Comparison of ENCODE assay signal across 27 cellular contexts in the genomic region with DNA sequence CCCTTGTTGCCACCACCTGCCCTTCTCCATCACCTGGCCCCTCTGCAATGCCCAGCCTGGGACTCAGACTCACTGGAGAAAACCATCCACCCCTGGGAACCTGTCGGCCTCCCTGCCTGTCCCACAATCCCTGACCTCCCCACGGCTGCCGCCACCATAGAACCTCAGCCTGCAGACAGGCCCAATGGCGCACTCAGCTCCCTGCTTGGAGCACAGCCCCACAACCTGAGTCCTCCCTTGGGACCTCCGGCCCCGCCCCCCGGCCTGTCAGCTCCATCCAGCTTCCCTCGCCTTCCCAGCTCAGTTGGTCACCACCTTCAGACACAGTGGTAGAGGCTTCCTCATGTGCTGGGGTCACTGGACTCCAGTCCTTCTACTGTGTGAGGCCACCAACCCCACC. TPM values are rescaled to one million over a fixed set of nuclear protein-coding genes. Genes with fewer than 3 reads are reported as not detected.
DNase-seq lines count a peak whose midpoint lies in the region; ATAC-seq and TF ChIP-seq lines count a peak whose summit lies in the region.
"Had no signal": no experiment of that assay in that cellular context is flagged by ENCODE, and none has a peak within 500 bp of the region (broad histone marks: within the 10 kb centered on the region; RNA-seq: fewer than 3 reads in every experiment).

No MANE protein-coding gene starts in this region.

- TF ChIP-seq EP300 in gastroesophageal sphincter (IDR thresholded peaks at IDR 0.05), result no peak

- no peak overlapping the region for H3K23ac ChIP-seq in mesendoderm (ENCODE audit: low read length)

- H3K27ac ChIP-seq in mesendoderm (ENCODE audit: low read depth, low read length) (no peak overlapping the region), GM23248 (no peak overlapping the region), gastroesophageal sphincter (no peak overlapping the region)
- H3K27ac ChIP-seq: BLaER1, PC-9, SJSA1 had no signal

- H2BK15ac ChIP-seq in mesendoderm (replicated peaks; ENCODE audit: low read depth), result no peak overlapping the region

- peak overlapping the region; percentile 56 to 59 for H3K27ac Mint-ChIP-seq in activated naive CD4-positive, alpha-beta T cell treated with anti-CD3 and anti-CD28 coated beads, Interleukin-2, amount 50 U/mL, for 72 hours
- H3K27ac Mint-ChIP-seq in activated naive CD4-positive, alpha-beta T cell treated with anti-CD3 and anti-CD28 coated beads for 36 hours, result no peak overlapping the region
- peak overlapping the region; percentile 70 to 77 for H3K27ac Mint-ChIP-seq in effector memory CD8-positive, alpha-beta T cell
- H3K27ac Mint-ChIP-seq in stimulated activated effector memory CD8-positive, alpha-beta T cell treated with anti-CD3 and anti-CD28 coated beads, Interleukin-12 subunit alpha, Interleukin-12 subunit beta, amount 100 ng/mL, for 72 hours, result peak overlapping the region; percentile 83

- H3K4me3 Mint-ChIP-seq in activated naive CD4-positive, alpha-beta T cell treated with anti-CD3 and anti-CD28 coated beads for 36 hours, result no peak overlapping the region
- H3K4me3 Mint-ChIP-seq in effector memory CD8-positive, alpha-beta T cell, result no peak overlapping the region
- no peak overlapping the region for H3K4me3 Mint-ChIP-seq in stimulated activated effector memory CD8-positive, alpha-beta T cell treated with anti-CD3 and anti-CD28 coated beads, Interleukin-12 subunit alpha, Interleukin-12 subunit beta, amount 100 ng/mL, for 72 hours
- H3K4me3 Mint-ChIP-seq: CD8-positive, alpha-beta T cell had no signal

- intact Hi-C loops in activated naive CD4-positive, alpha-beta T cell treated with anti-CD3 and anti-CD28 coated beads for 36 hours (cut with micrococcal nuclease), result no loop called here

- H3K4me2 ChIP-seq in mesendoderm (ENCODE audit: low read length), result no peak overlapping the region
- no peak overlapping the region for H3K4me2 ChIP-seq in GM23248 (ENCODE audit: unreplicated experiment)
- H3K4me2 ChIP-seq: BLaER1, PC-9 had no signal

- no peaks in the 10 kb centered on the region for H3K36me3 ChIP-seq in mesendoderm (ENCODE audit: control insufficient read depth, insufficient read depth, low read length)
- no peaks in the 10 kb centered on the region for H3K36me3 ChIP-seq in GM23248 (ENCODE audit: low read depth)
- H3K36me3 ChIP-seq in gastroesophageal sphincter, result peaks cover 0 to 45% of the 10 kb centered on the region in 2 donors

- CTCF ChIA-PET in activated naive CD4-positive, alpha-beta T cell treated with anti-CD3 and anti-CD28 coated beads for 36 hours (lab: Charles Lee), result no interaction called here

- H3K36me3 Mint-ChIP-seq in activated naive CD4-positive, alpha-beta T cell treated with anti-CD3 and anti-CD28 coated beads, Interleukin-2, amount 50 U/mL, for 72 hours, result peaks cover 0 to 7% of the 10 kb centered on the region in 2 donors
- peaks cover 11% of the 10 kb centered on the region for H3K36me3 Mint-ChIP-seq in activated naive CD4-positive, alpha-beta T cell treated with anti-CD3 and anti-CD28 coated beads for 36 hours (ENCODE audit: low read depth)
- peaks cover 32% of the 10 kb centered on the region for H3K36me3 Mint-ChIP-seq in effector memory CD8-positive, alpha-beta T cell (ENCODE audit: insufficient read depth)
- H3K36me3 Mint-ChIP-seq in stimulated activated effector memory CD8-positive, alpha-beta T cell treated with anti-CD3 and anti-CD28 coated beads, Interleukin-12 subunit alpha, Interleukin-12 subunit beta, amount 100 ng/mL, for 72 hours, result peaks cover 53% of the 10 kb centered on the region

- no peak overlapping the region for H3K56ac ChIP-seq in mesendoderm (ENCODE audit: low read length)

- no peak overlapping the region for H3K18ac ChIP-seq in mesendoderm (ENCODE audit: low read length)

- H2AK5ac ChIP-seq in mesendoderm (ENCODE audit: low read length), result no peak overlapping the region

- no peak for DNase-seq in activated naive CD4-positive, alpha-beta T cell treated with anti-CD3 and anti-CD28 coated beads, Interleukin-2, amount 50 U/mL, for 72 hours (ENCODE audit: low spot score in 2 of 2)
- DNase-seq in activated naive CD4-positive, alpha-beta T cell treated with anti-CD3 and anti-CD28 coated beads for 36 hours, result no peak
- no peak for DNase-seq in effector memory CD8-positive, alpha-beta T cell
- DNase-seq in stimulated activated effector memory CD8-positive, alpha-beta T cell treated with anti-CD3 and anti-CD28 coated beads, Interleukin-12 subunit alpha, Interleukin-12 subunit beta, amount 100 ng/mL, for 72 hours (ENCODE audit: low spot score in 2 of 2), result no peak
- no peak for DNase-seq in mesendoderm
- DNase-seq in GM23248, result no peak
- DNase-seq: 8988T; ACHN; CD8-positive, alpha-beta T cell; DMS 273 treated with DMSO at 0.1 percent for 48 hours; DMS79; EL; GDM1; Kasumi-1; MV-4-11; NCI-H1105 treated with DMSO at 0.1 percent for 48 hours; NCI-H146; NCI-H1930; NCI-H2227 treated with DMSO at 0.1 percent for 48 hours; NCI-H526 treated with DMSO at 0.1 percent for 48 hours; PC-9; Right ventricle myocardium superior had no signal

- H4K20me1 ChIP-seq in GM23248 (ENCODE audit: insufficient read depth), result no peaks in the 10 kb centered on the region
- H4K20me1 ChIP-seq: BLaER1 had no signal

- H3K79me1 ChIP-seq in mesendoderm (ENCODE audit: low read length), result no peaks in the 10 kb centered on the region

- H3K27me3 ChIP-seq in mesendoderm (ENCODE audit: insufficient read depth, low read length, poor library complexity), result no peaks in the 10 kb centered on the region
- no peaks in the 10 kb centered on the region for H3K27me3 ChIP-seq in GM23248 (replicated peaks; ENCODE audit: insufficient read depth)
- H3K27me3 ChIP-seq in gastroesophageal sphincter, result no peaks in the 10 kb centered on the region
- H3K27me3 ChIP-seq: BLaER1, SJSA1 had no signal

- H3K9ac ChIP-seq in mesendoderm (ENCODE audit: low read length) (no peak overlapping the region), GM23248 (no peak overlapping the region)
- H3K9ac ChIP-seq: BLaER1 had no signal

- H2AFZ ChIP-seq in GM23248, result no peak overlapping the region
- H2AFZ ChIP-seq: PC-9 had no signal

- no peak overlapping the region for H3K4ac ChIP-seq in mesendoderm (ENCODE audit: low read depth, low read length)

- no peaks in the 10 kb centered on the region for H3K9me2 ChIP-seq in GM23248 (ENCODE audit: insufficient read depth)

- H3K79me2 ChIP-seq in mesendoderm (ENCODE audit: control insufficient read depth, insufficient read depth, low read length) (no peaks in the 10 kb centered on the region), GM23248 (ENCODE audit: insufficient read depth) (no peaks in the 10 kb centered on the region)

- no peaks in the 10 kb centered on the region for H3K4me1 ChIP-seq in mesendoderm (ENCODE audit: control insufficient read depth, low read depth, low read length)
- H3K4me1 ChIP-seq in GM23248 (ENCODE audit: insufficient read depth), result no peaks in the 10 kb centered on the region
- H3K4me1 ChIP-seq in gastroesophageal sphincter, result no peaks in the 10 kb centered on the region
- H3K4me1 ChIP-seq: BLaER1, SJSA1 had no signal

- TF ChIP-seq POLR2A in GM19193 (IDR thresholded peaks at IDR 0.05; ENCODE audit: extremely low read depth, insufficient read depth, insufficient read length), result peak; percentile 10
- TF ChIP-seq POLR2A in gastroesophageal sphincter (IDR thresholded peaks at IDR 0.05), result no peak

- H3K4me3 ChIP-seq in mesendoderm (ENCODE audit: low read length) (no peak overlapping the region), GM23248 (no peak overlapping the region), gastroesophageal sphincter (no peak overlapping the region)
- H3K4me3 ChIP-seq: BLaER1, GM12878, PC-9, SJSA1 had no signal

- no peaks in the 10 kb centered on the region for H3K9me3 Mint-ChIP-seq in activated naive CD4-positive, alpha-beta T cell treated with anti-CD3 and anti-CD28 coated beads, Interleukin-2, amount 50 U/mL, for 72 hours
- no peaks in the 10 kb centered on the region for H3K9me3 Mint-ChIP-seq in activated naive CD4-positive, alpha-beta T cell treated with anti-CD3 and anti-CD28 coated beads for 36 hours
- no peaks in the 10 kb centered on the region for H3K9me3 Mint-ChIP-seq in effector memory CD8-positive, alpha-beta T cell
- H3K9me3 Mint-ChIP-seq in stimulated activated effector memory CD8-positive, alpha-beta T cell treated with anti-CD3 and anti-CD28 coated beads, Interleukin-12 subunit alpha, Interleukin-12 subunit beta, amount 100 ng/mL, for 72 hours, result no peaks in the 10 kb centered on the region
- H3K9me3 Mint-ChIP-seq: CD8-positive, alpha-beta T cell had no signal

- no peak overlapping the region for H4K8ac ChIP-seq in mesendoderm (ENCODE audit: low read depth, low read length)

- in situ Hi-C loops in GM23248 (cut with MboI), result loop anchor here (25.0 kb wide), 1 partner anchor 534 kb away; a partner anchor contains a TSS

- H3K4me1 Mint-ChIP-seq in activated naive CD4-positive, alpha-beta T cell treated with anti-CD3 and anti-CD28 coated beads for 36 hours (ENCODE audit: low read depth), result no peaks in the 10 kb centered on the region
- H3K4me1 Mint-ChIP-seq in effector memory CD8-positive, alpha-beta T cell (ENCODE audit: low read depth in 2 of 2), result peaks cover 3 to 11% of the 10 kb centered on the region in 2 donors
- peaks cover 6% of the 10 kb centered on the region for H3K4me1 Mint-ChIP-seq in stimulated activated effector memory CD8-positive, alpha-beta T cell treated with anti-CD3 and anti-CD28 coated beads, Interleukin-12 subunit alpha, Interleukin-12 subunit beta, amount 100 ng/mL, for 72 hours

- H2BK5ac ChIP-seq in mesendoderm (ENCODE audit: low read length), result no peak overlapping the region

- no peaks in the 10 kb centered on the region for H3K9me3 ChIP-seq in GM23248 (ENCODE audit: low read depth)
- no peaks in the 10 kb centered on the region for H3K9me3 ChIP-seq in gastroesophageal sphincter
- H3K9me3 ChIP-seq: BLaER1, SJSA1 had no signal

- no CpG with 5 or more reads among the region's 8 CpGs for WGBS in mesendoderm (ENCODE audit: extremely low coverage, insufficient coverage, low lambda C conversion rate)
- 99% methylated on average over 8 of the region's 8 CpGs for WGBS in GM23248 (ENCODE audit: low coverage in 1 of 2, low lambda C conversion rate in 2 of 2, missing lambda C conversion rate in 2 of 2), 2 experiments
- 96% methylated on average over 4 of the region's 8 CpGs; no CpG with 5 or more reads in 1 of the 2 donors for WGBS in gastroesophageal sphincter (ENCODE audit: low coverage in 1 of 2), 2 donors

- ATAC-seq in activated naive CD4-positive, alpha-beta T cell treated with anti-CD3 and anti-CD28 coated beads, Interleukin-2, amount 50 U/mL, for 72 hours, result no peak
- no peak for ATAC-seq in effector memory CD8-positive, alpha-beta T cell (replicated peaks)
- ATAC-seq in stimulated activated effector memory CD8-positive, alpha-beta T cell treated with anti-CD3 and anti-CD28 coated beads, Interleukin-12 subunit alpha, Interleukin-12 subunit beta, amount 100 ng/mL, for 72 hours, result no peak
- no peak for ATAC-seq in gastroesophageal sphincter
- ATAC-seq: CD8-positive, alpha-beta T cell; GM12878 had no signal

- H3K27me3 Mint-ChIP-seq in activated naive CD4-positive, alpha-beta T cell treated with anti-CD3 and anti-CD28 coated beads for 36 hours (ENCODE audit: low read depth), result no peaks in the 10 kb centered on the region
- H3K27me3 Mint-ChIP-seq in effector memory CD8-positive, alpha-beta T cell, result no peaks in the 10 kb centered on the region

- H2BK120ac ChIP-seq in mesendoderm (ENCODE audit: low read depth, low read length), result no peak overlapping the region

- no peak overlapping the region for H4K5ac ChIP-seq in mesendoderm (ENCODE audit: low read length)

- no peaks in the 10 kb centered on the region for H3F3A ChIP-seq in GM23248 (ENCODE audit: insufficient read depth)

- TF ChIP-seq CTCF in gastroesophageal sphincter (IDR thresholded peaks at IDR 0.05), result no peak

RNA-seq across cellular contexts. Expression of a gene that starts 41.1 kb away (rescaled TPM):
- total RNA-seq in activated naive CD4-positive, alpha-beta T cell treated with anti-CD3 and anti-CD28 coated beads, Interleukin-2, amount 50 U/mL, for 72 hours, result 10 to 100 TPM; 37.0 to 57.6 TPM
- 10 to 100 TPM; 25.2 to 25.3 TPM for total RNA-seq in activated naive CD4-positive, alpha-beta T cell treated with anti-CD3 and anti-CD28 coated beads for 36 hours
- 2.2 TPM for polyA plus RNA-seq in mesendoderm (2013, experiment 1 of 2)
- polyA plus RNA-seq in mesendoderm (2013, experiment 2 of 2), result 1.7 TPM
- total RNA-seq in GM23248 (2014; rRNA removed; shearing (Covaris generic)), result 10.4 and 11.0 TPM in 2 replicates
- 4.9 and 5.4 TPM in 2 replicates for polyA plus RNA-seq in GM23248 (2016; fragmentation: Nextera tagmentation; extraction: Ambion mirVana)
- 10 to 100 TPM; 11.9 to 35.6 (median 18.1) TPM for total RNA-seq in gastroesophageal sphincter
